In the genomic region with DNA sequence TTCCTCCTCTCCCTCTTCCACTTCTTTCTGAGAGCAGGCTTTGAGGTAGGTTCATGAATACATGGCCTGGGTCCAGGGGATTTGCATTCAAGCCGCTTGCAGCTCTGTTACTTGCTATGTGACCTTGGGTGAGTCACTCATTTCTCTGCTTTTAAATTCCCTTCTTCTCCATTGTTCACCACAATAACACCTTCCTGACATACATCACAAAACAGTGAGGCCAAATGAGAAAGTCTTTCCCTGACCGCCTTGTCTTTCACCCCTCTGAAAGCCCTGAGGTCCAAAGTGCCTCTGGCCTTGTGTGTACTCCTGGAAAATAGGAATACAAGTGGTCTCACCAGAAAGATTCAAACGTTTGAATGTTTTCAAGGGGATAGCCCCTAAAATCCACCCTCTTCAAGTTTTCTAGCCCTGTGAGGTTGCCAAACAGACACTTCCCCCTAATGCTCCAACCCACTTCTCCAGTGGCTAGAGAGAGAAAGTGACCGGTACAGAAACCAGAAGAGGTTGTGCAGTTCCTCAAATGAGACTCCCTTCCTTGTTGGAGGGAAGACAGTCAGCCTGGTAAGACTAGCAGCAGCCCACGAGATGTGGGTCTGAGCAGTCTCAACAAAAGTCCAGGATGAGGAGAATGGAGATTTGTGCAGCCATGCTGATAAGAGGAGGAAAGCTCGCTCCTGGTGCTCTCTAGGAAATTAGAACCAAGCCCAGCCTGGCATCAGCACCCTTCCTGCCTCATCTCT, we compare ENCODE assay signal across 8 cellular contexts.
DNase-seq lines count a peak whose midpoint lies in the region; ATAC-seq and TF ChIP-seq lines count a peak whose summit lies in the region.

No MANE protein-coding gene starts in this region.

- H3K36me3 ChIP-seq in parathyroid adenoma (ENCODE audit: control insufficient read depth, insufficient read depth, low read length) = no peaks in the 10 kb centered on the region

- no peaks in the 10 kb centered on the region for H3K79me2 ChIP-seq in parathyroid adenoma

- no peaks in the 10 kb centered on the region for H3K27me3 ChIP-seq in parathyroid adenoma (ENCODE audit: control insufficient read depth, insufficient read depth, low read length)

- no peaks in the 10 kb centered on the region for H3K9me3 ChIP-seq in parathyroid adenoma (ENCODE audit: control insufficient read depth, low read length)

- H3K9ac ChIP-seq in parathyroid adenoma = no peak overlapping the region

- H3K27ac ChIP-seq in parathyroid adenoma = peak overlapping the region; percentile 97

- H2AFZ ChIP-seq in parathyroid adenoma = peak overlapping the region; percentile 89

- TF ChIP-seq CTCF in foreskin fibroblast (IDR thresholded peaks at IDR 0.05; ENCODE audit: low read depth, low read length) (no peak), parathyroid adenoma (IDR thresholded peaks at IDR 0.05) (no peak)

- no peak overlapping the region for H3K4me3 ChIP-seq in foreskin fibroblast (ENCODE audit: low read depth in 1 of 2, low read length in 2 of 2)
- H3K4me3 ChIP-seq in parathyroid adenoma (ENCODE audit: low read depth, low read length) = peak overlapping the region; percentile 56

- DNase-seq in HK-2 (ENCODE audit: unreplicated experiment) (peak; percentile 38), SK-N-DZ (ENCODE audit: low spot score) (peak; percentile 42), foreskin fibroblast (peak; percentile 96 to 97), ureter (ENCODE audit: low spot score) (no peak), RKO (ENCODE audit: low spot score) (no peak)
- DNase-seq in activated CD8-positive, alpha-beta memory T cell treated with anti-CD3 and anti-CD28 coated beads, Interleukin-2, amount 50 U/mL, for 48 hours = no peak

- no peak for ATAC-seq in GM18873 (IDR thresholded peaks at IDR 0.05; ENCODE audit: low FRiP score, unreplicated experiment)

- H3K4me2 ChIP-seq in parathyroid adenoma (ENCODE audit: low read length) = peak overlapping the region; percentile 74

- peaks cover 33% of the 10 kb centered on the region for H3K4me1 ChIP-seq in parathyroid adenoma

Comparison
In these comparisons a context has a peak if more than half of its experiments do, and no peak if none do; other contexts are left out.
1. DNase-seq: peak in HK-2 (single experiment), SK-N-DZ (single experiment) and foreskin fibroblast (2 of 2); none in ureter (single experiment), RKO (single experiment) and activated CD8-positive, alpha-beta memory T cell treated with anti-CD3 and anti-CD28 coated beads, Interleukin-2, amount 50 U/mL, for 48 hours (single experiment).